In genomic region chrX:41734530-41734929, GRCh38 we compare ENCODE assay signal across 8 cellular contexts. TPM values are rescaled to one million over a fixed set of nuclear protein-coding genes. Genes with fewer than 3 reads are reported as not detected.
DNase-seq lines count a peak whose midpoint lies in the region; ATAC-seq and TF ChIP-seq lines count a peak whose summit lies in the region.

No MANE protein-coding gene starts in this region.

- H3K27me3 ChIP-seq in PC-3 (ENCODE audit: low read length): no peaks in the 10 kb centered on the region

- H3K36me3 Mint-ChIP-seq in stimulated activated naive CD8-positive, alpha-beta T cell treated with anti-CD3 and anti-CD28 coated beads, Interleukin-15, Interleukin-2, amounts not matched to agents 100 ng/mL and 50 ng/mL, for 24 hours (ENCODE audit: low read depth): no peaks in the 10 kb centered on the region

- DNase-seq in ACHN: peak; percentile 2
- peak; percentile 28 for DNase-seq in GM12865 (ENCODE audit: low read depth)
- DNase-seq in PC-3: peak; percentile 46
- DNase-seq in epithelial cell of esophagus (ENCODE audit: low read depth): peak; percentile 3
- no peak for DNase-seq in ecto neural progenitor cell (ENCODE audit: low spot score)

- no peaks in the 10 kb centered on the region for H3K4me1 ChIP-seq in PC-3 (ENCODE audit: insufficient read depth, low read length)

- no peaks in the 10 kb centered on the region for H3K36me3 ChIP-seq in PC-3 (ENCODE audit: low read depth, low read length)

- peaks cover 41% of the 10 kb centered on the region for H3K4me1 Mint-ChIP-seq in stimulated activated naive CD8-positive, alpha-beta T cell treated with anti-CD3 and anti-CD28 coated beads, Interleukin-15, Interleukin-2, amounts not matched to agents 100 ng/mL and 50 ng/mL, for 24 hours (ENCODE audit: low read depth)

- H3K9me3 ChIP-seq in PC-3 (ENCODE audit: low read length): no peaks in the 10 kb centered on the region

- TF ChIP-seq CTCF in GM12865 (IDR thresholded peaks at IDR 0.05; ENCODE audit: insufficient read depth, low read depth, low read length, missing control alignments) (peak; percentile 43), PC-3 (conservative IDR thresholded peaks at IDR 0.05; ENCODE audit: low read depth, low read length) (peak; percentile 60), epithelial cell of esophagus (IDR thresholded peaks at IDR 0.05; ENCODE audit: insufficient read depth, low read depth, low read length, missing control alignments) (peak; percentile 40)

- no peak overlapping the region for H3K9ac ChIP-seq in PC-3 (ENCODE audit: low read length)

- H3K79me2 ChIP-seq in PC-3 (ENCODE audit: low read length): no peaks in the 10 kb centered on the region

- H4K20me1 ChIP-seq in PC-3 (ENCODE audit: low read length): no peaks in the 10 kb centered on the region

- peak overlapping the region; percentile 90 for H3K27ac Mint-ChIP-seq in stimulated activated naive CD8-positive, alpha-beta T cell treated with anti-CD3 and anti-CD28 coated beads, Interleukin-15, Interleukin-2, amounts not matched to agents 100 ng/mL and 50 ng/mL, for 24 hours

- no peaks in the 10 kb centered on the region for H3K27me3 Mint-ChIP-seq in stimulated activated naive CD8-positive, alpha-beta T cell treated with anti-CD3 and anti-CD28 coated beads, Interleukin-15, Interleukin-2, amounts not matched to agents 100 ng/mL and 50 ng/mL, for 24 hours

- in situ Hi-C loops in ACHN (cut with HindIII; ENCODE audit: low pct_ligation_motif_present, low pct_unique_long_range_greater_than_20kb, low sequenced_read_pairs): no loop called here

- peak overlapping the region; percentile 38 for H3K4me3 Mint-ChIP-seq in stimulated activated naive CD8-positive, alpha-beta T cell treated with anti-CD3 and anti-CD28 coated beads, Interleukin-15, Interleukin-2, amounts not matched to agents 100 ng/mL and 50 ng/mL, for 24 hours

- H3K4me2 ChIP-seq in PC-3 (ENCODE audit: low read length): no peak overlapping the region

- H3K27ac ChIP-seq in PC-3 (ENCODE audit: low read length): no peak overlapping the region

- no TSS peak for BruUV-seq in PC-3 (replicated peaks; lab: Mats Ljungman, UMichigan)

- no peak overlapping the region for H3K4me3 ChIP-seq in GM12865 (ENCODE audit: low read depth, low read length)
- no peak overlapping the region for H3K4me3 ChIP-seq in PC-3 (ENCODE audit: low read length)
- H3K4me3 ChIP-seq in epithelial cell of esophagus (ENCODE audit: low read length): no peak overlapping the region

- H3F3A ChIP-seq in PC-3 (ENCODE audit: low read length, unreplicated experiment): no peaks in the 10 kb centered on the region

- POLR2A ChIA-PET in PC-3 (lab: Charles Lee; ENCODE audit: unreplicated experiment): no interaction called here

- intact Hi-C loops in PC-3 (cut with micrococcal nuclease): loop anchor here (1.0 kb wide), 1 partner anchor 176 kb away; no protein-coding TSS in a partner anchor

- no peak overlapping the region for H2AFZ ChIP-seq in PC-3 (ENCODE audit: low read length)

- no peaks in the 10 kb centered on the region for H3K9me3 Mint-ChIP-seq in stimulated activated naive CD8-positive, alpha-beta T cell treated with anti-CD3 and anti-CD28 coated beads, Interleukin-15, Interleukin-2, amounts not matched to agents 100 ng/mL and 50 ng/mL, for 24 hours

- no peak for ATAC-seq in PC-3
- ATAC-seq in GM18909 (IDR thresholded peaks at IDR 0.05; ENCODE audit: poor library complexity, unreplicated experiment): no peak
- ATAC-seq in GM21360 (IDR thresholded peaks at IDR 0.05; ENCODE audit: unreplicated experiment): no peak

- H3K9me2 ChIP-seq in PC-3 (replicated peaks; ENCODE audit: low read length): no peaks in the 10 kb centered on the region

- CTCF ChIA-PET in PC-3 (lab: Charles Lee): no interaction called here

RNA-seq across cellular contexts. Expression of gene GPR82, which starts 10.5 kb away (rescaled TPM):
- total RNA-seq in PC-3 (2014; rRNA removed): not detected in 2 replicates

RNA-seq across cellular contexts. Expression of gene GPR34, which starts 45.8 kb away (rescaled TPM):
- not detected in 2 replicates for total RNA-seq in PC-3 (2014; rRNA removed)
